In the genomic region with DNA sequence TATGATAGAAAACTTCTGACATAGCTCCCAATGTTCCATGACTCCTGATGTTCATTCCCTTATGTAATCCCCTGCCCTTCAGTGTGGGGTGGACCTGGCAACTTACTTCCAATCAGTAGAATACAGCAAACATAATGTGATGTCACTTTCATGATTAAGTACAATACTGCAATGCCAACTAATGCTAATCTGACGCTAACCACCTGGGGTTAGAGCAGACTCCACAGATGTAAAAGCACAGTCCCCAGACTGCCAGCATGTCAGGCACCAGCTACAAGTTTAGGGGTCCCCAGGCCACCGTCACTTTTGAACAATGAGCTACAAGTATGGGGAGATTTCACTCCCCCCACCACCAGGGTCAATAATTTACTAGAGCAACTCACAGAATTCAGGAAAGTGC, we compare ENCODE assay signal across 24 cellular contexts.
"Had no signal": no experiment of that assay in that cellular context is flagged by ENCODE, and none has a peak within 500 bp of the region (broad histone marks: within the 10 kb centered on the region; RNA-seq: fewer than 3 reads in every experiment).

No MANE protein-coding gene starts in this region.

- H3K27ac ChIP-seq: neutrophil, ovary, skin epidermis, stomach, thyroid gland, upper lobe of left lung had no signal

- FAIRE-seq: bronchial epithelial cell, colon, endometrium, frontal cortex, keratinocyte had no signal

- H3K9me3 ChIP-seq: neutrophil, ovary, stomach, thyroid gland, upper lobe of left lung had no signal

- ATAC-seq: activated CD8-positive, alpha-beta memory T cell treated with anti-CD3 and anti-CD28 coated beads, Interleukin-2, amount 10 ng/mL, durations not matched to agents 7 days and 5 days; activated CD8-positive, alpha-beta T cell treated with anti-CD3 and anti-CD28 coated beads, Interleukin-2, amount 10 ng/mL, durations not matched to agents 7 days and 5 days; activated naive CD4-positive, alpha-beta T cell treated with anti-CD3 and anti-CD28 coated beads, Interleukin-2, amount 50 U/mL, for 72 hours; left colon; sciatic nerve; stimulated activated memory B cell treated with anti-CD40 and anti-IgM and Interleukin-4, amounts not matched to agents 10 μg/mL and 1 μg/mL and 100 μg/mL, for 72 hours had no signal

- DNase-seq: activated B cell treated with CpG ODN at 0.5 μM for 24 hours; activated CD4-positive, alpha-beta T cell treated with anti-CD3 and anti-CD28 coated beads, Interleukin-2, amount 50 U/mL, for 1 hour; activated CD8-positive, alpha-beta memory T cell treated with anti-CD3 and anti-CD28 coated beads, Interleukin-2, amount 10 ng/mL, durations not matched to agents 7 days and 5 days; activated CD8-positive, alpha-beta T cell treated with anti-CD3 and anti-CD28 coated beads, Interleukin-2, amount 10 ng/mL, durations not matched to agents 7 days and 5 days; activated T-cell treated with anti-CD3 and anti-CD28 coated beads, Interleukin-2, amount 50 U/mL, for 48 hours; dermis blood vessel endothelial cell; effector CD4-positive, alpha-beta T cell; left colon; mammary epithelial cell; ovary; stimulated activated CD4-positive, alpha-beta T cell treated with anti-CD3 and anti-CD28 coated beads, Interleukin-4, amount 100 ng/mL, for 24 hours; stomach; thyroid gland; upper lobe of left lung had no signal

- H3K4me1 ChIP-seq: stomach, thyroid gland, upper lobe of left lung had no signal

- H3K36me3 ChIP-seq: neutrophil, ovary, stomach, thyroid gland, upper lobe of left lung had no signal

- H3K27me3 ChIP-seq: ovary, stomach, thyroid gland, upper lobe of left lung had no signal

- H3K4me3 ChIP-seq: ovary, skin epidermis, stomach, thyroid gland, upper lobe of left lung had no signal
